ENCODE assay signal across 27 cellular contexts in genomic region chr9:84846501-84847323, GRCh38.
DNase-seq lines count a peak whose midpoint lies in the region; ATAC-seq and TF ChIP-seq lines count a peak whose summit lies in the region.
"Had no signal": no experiment of that assay in that cellular context is flagged by ENCODE, and none has a peak within 500 bp of the region (broad histone marks: within the 10 kb centered on the region; RNA-seq: fewer than 3 reads in every experiment).

No MANE protein-coding gene starts in this region.

- no peak overlapping the region for H2BK5ac ChIP-seq in mesenchymal stem cell (ENCODE audit: low read depth, low read length, poor library complexity, severe bottlenecking)

- no peak overlapping the region; the same call in 1 of the 2 replicates for H3K4me3 ChIP-seq in HUES48 (ENCODE audit: low read depth, low read length)
- H3K4me3 ChIP-seq in endodermal cell (ENCODE audit: low read length) = no peak overlapping the region
- no peak overlapping the region for H3K4me3 ChIP-seq in gastrocnemius medialis
- H3K4me3 ChIP-seq in mesenchymal stem cell (ENCODE audit: insufficient read depth in 1 of 2, low read depth in 1 of 2, low read length in 2 of 2) = no peak overlapping the region
- H3K4me3 ChIP-seq: cardiac muscle cell, psoas muscle, SJSA1, thyroid gland had no signal

- intact Hi-C loops in gastrocnemius medialis (cut with DNase I; ENCODE audit: low total_unique reads) = no loop called here

- H3K4me2 ChIP-seq in mesenchymal stem cell (ENCODE audit: low read length, poor library complexity, severe bottlenecking) = no peak overlapping the region
- H3K4me2 ChIP-seq: KMS-11 had no signal

- H3K27me3 Mint-ChIP-seq in endodermal cell (ENCODE audit: insufficient read depth) (no peaks in the 10 kb centered on the region), neural crest cell (ENCODE audit: low read depth) (no peaks in the 10 kb centered on the region)

- no peaks in the 10 kb centered on the region for H3K9me3 ChIP-seq in HUES48 (ENCODE audit: control insufficient read depth, insufficient read depth, low read length)
- H3K9me3 ChIP-seq in endodermal cell (ENCODE audit: control insufficient read depth, low read length) = peaks cover 5% of the 10 kb centered on the region
- no peaks in the 10 kb centered on the region for H3K9me3 ChIP-seq in gastrocnemius medialis
- no peaks in the 10 kb centered on the region for H3K9me3 ChIP-seq in mesenchymal stem cell (ENCODE audit: control insufficient read depth, low read length)
- H3K9me3 ChIP-seq: neutrophil, psoas muscle, SJSA1, thyroid gland had no signal

- H3K9ac ChIP-seq in HUES48 (ENCODE audit: low read depth, low read length) (no peak overlapping the region), endodermal cell (ENCODE audit: extremely low read depth, low read length, poor library complexity, severe bottlenecking) (no peak overlapping the region), mesenchymal stem cell (ENCODE audit: low read length) (no peak overlapping the region)
- H3K9ac ChIP-seq: KMS-11 had no signal

- H3K4me3 Mint-ChIP-seq in endodermal cell (no peak overlapping the region), neural crest cell (peak overlapping the region; percentile 48)
- H3K4me3 Mint-ChIP-seq: CD8-positive, alpha-beta memory T cell; stimulated activated memory B cell treated with anti-CD40 and anti-IgM and Interleukin-4, amounts not matched to agents 10 μg/mL and 1 μg/mL and 100 μg/mL, for 72 hours had no signal

- no peaks in the 10 kb centered on the region for H3K79me1 ChIP-seq in mesenchymal stem cell (replicated peaks; ENCODE audit: low read length, poor library complexity, severe bottlenecking)

- ATAC-seq in gastrocnemius medialis = no peak
- ATAC-seq: Panc1; psoas muscle; stimulated activated memory B cell treated with anti-CD40 and anti-IgM and Interleukin-4, amounts not matched to agents 10 μg/mL and 1 μg/mL and 100 μg/mL, for 72 hours had no signal

- H2BK120ac ChIP-seq in mesenchymal stem cell (ENCODE audit: low read depth, low read length) = no peak overlapping the region

- peaks cover 35% of the 10 kb centered on the region for H3K4me1 ChIP-seq in HUES48 (ENCODE audit: control insufficient read depth, insufficient read depth, low read length)
- no peaks in the 10 kb centered on the region for H3K4me1 ChIP-seq in endodermal cell (ENCODE audit: control insufficient read depth, insufficient read depth, low read length)
- H3K4me1 ChIP-seq in gastrocnemius medialis = peaks cover 0 to under 1% of the 10 kb centered on the region in 2 donors
- H3K4me1 ChIP-seq in mesenchymal stem cell (ENCODE audit: control insufficient read depth, insufficient read depth, low read depth, low read length) = peaks cover 2% of the 10 kb centered on the region
- H3K4me1 ChIP-seq: thyroid gland had no signal

- no peak overlapping the region for H3K18ac ChIP-seq in mesenchymal stem cell (ENCODE audit: low read depth in 1 of 2, low read length in 2 of 2)

- no peak overlapping the region for H3K4ac ChIP-seq in mesenchymal stem cell (ENCODE audit: low read depth in 1 of 2, low read length in 2 of 2)

- H3K9me3 Mint-ChIP-seq in endodermal cell (no peaks in the 10 kb centered on the region), neural crest cell (peaks cover 2% of the 10 kb centered on the region)
- H3K9me3 Mint-ChIP-seq: stimulated activated memory B cell treated with anti-CD40 and anti-IgM and Interleukin-4, amounts not matched to agents 10 μg/mL and 1 μg/mL and 100 μg/mL, for 72 hours had no signal

- no peak overlapping the region for H3K27ac Mint-ChIP-seq in endodermal cell
- H3K27ac Mint-ChIP-seq in neural crest cell (ENCODE audit: unreplicated experiment) = peak overlapping the region; percentile 1
- H3K27ac Mint-ChIP-seq: CD8-positive, alpha-beta memory T cell; stimulated activated memory B cell treated with anti-CD40 and anti-IgM and Interleukin-4, amounts not matched to agents 10 μg/mL and 1 μg/mL and 100 μg/mL, for 72 hours had no signal

- H3K14ac ChIP-seq in mesenchymal stem cell (ENCODE audit: low read length in 2 of 2) = no peak overlapping the region

- TF ChIP-seq CTCF in endodermal cell (conservative IDR thresholded peaks at IDR 0.05) = no peak
- no peak for TF ChIP-seq CTCF in neural crest cell (conservative IDR thresholded peaks at IDR 0.05)
- TF ChIP-seq CTCF in gastrocnemius medialis (IDR thresholded peaks at IDR 0.05 in 4 of 5, conservative IDR thresholded peaks at IDR 0.05 in 1 of 5) = no peak

- peak; percentile 83 for DNase-seq in NCI-H748 treated with DMSO at 0.1 percent for 48 hours (lab: John Stamatoyannopoulos, UW)
- DNase-seq in endodermal cell = no peak
- DNase-seq in neural crest cell (ENCODE audit: low read depth, low spot score) = no peak
- DNase-seq in gastrocnemius medialis = no peak
- DNase-seq in COLO668 (lab: John Stamatoyannopoulos, UW; ENCODE audit: unreplicated experiment) = no peak
- no peak for DNase-seq in mesenchymal stem cell
- DNase-seq: activated CD4-positive, alpha-beta T cell treated with anti-CD3 and anti-CD28 coated beads, Interleukin-2, amount 50 U/mL, for 4 hours; activated CD8-positive, alpha-beta memory T cell treated with anti-CD3 and anti-CD28 coated beads, Interleukin-2, amount 50 U/mL, for 48 hours; activated gamma-delta T cell treated with Interleukin-2 at 50 U/mL for 16 hours; CD8-positive, alpha-beta memory T cell; dermis blood vessel endothelial cell; DND-41; foreskin melanocyte; GOT3; NCI-H774; psoas muscle; stimulated activated CD4-positive, alpha-beta T cell treated with anti-CD3 and anti-CD28 coated beads, Interleukin-1b, Interleukin-23, amount 100 ng/mL, for 48 hours; T-helper 2 cell; thyroid gland; WERI-Rb-1 had no signal

- no peak overlapping the region for H4K8ac ChIP-seq in mesenchymal stem cell (ENCODE audit: low read length)

- H2AFZ ChIP-seq in mesenchymal stem cell (ENCODE audit: low read depth, low read length) = no peak overlapping the region

- H2BK12ac ChIP-seq in mesenchymal stem cell (ENCODE audit: low read length in 2 of 2) = no peak overlapping the region

- H3K23ac ChIP-seq in mesenchymal stem cell (ENCODE audit: low read length in 2 of 2) = no peak overlapping the region

- peaks cover 16% of the 10 kb centered on the region for H3K4me1 Mint-ChIP-seq in endodermal cell
- H3K4me1 Mint-ChIP-seq in neural crest cell = peaks cover 54% of the 10 kb centered on the region
- H3K4me1 Mint-ChIP-seq: CD8-positive, alpha-beta memory T cell; stimulated activated memory B cell treated with anti-CD40 and anti-IgM and Interleukin-4, amounts not matched to agents 10 μg/mL and 1 μg/mL and 100 μg/mL, for 72 hours had no signal

- no peak overlapping the region for H2BK15ac ChIP-seq in mesenchymal stem cell (ENCODE audit: low read depth, poor library complexity, severe bottlenecking)

- no peaks in the 10 kb centered on the region; the same call in 1 of the 2 replicates for H3K27me3 ChIP-seq in HUES48 (ENCODE audit: control insufficient read depth, insufficient read depth, low read length)
- H3K27me3 ChIP-seq in endodermal cell (ENCODE audit: control insufficient read depth, insufficient read depth, low read length, poor library complexity, severe bottlenecking) = no peaks in the 10 kb centered on the region
- H3K27me3 ChIP-seq in gastrocnemius medialis = no peaks in the 10 kb centered on the region
- H3K27me3 ChIP-seq in mesenchymal stem cell (ENCODE audit: control insufficient read depth in 1 of 2, insufficient read depth in 1 of 2, low read length in 2 of 2) = peaks cover 8 to 15% of the 10 kb centered on the region in 2 experiments
- H3K27me3 ChIP-seq: cardiac muscle cell, neutrophil, SJSA1, thyroid gland had no signal

- H4K91ac ChIP-seq in mesenchymal stem cell (ENCODE audit: low read length) = no peak overlapping the region

- in situ Hi-C loops in gastrocnemius medialis (cut with MboI; ENCODE audit: low sequenced_read_pairs in 4 of 4) = no loop called here

- no peaks in the 10 kb centered on the region for H3K36me3 ChIP-seq in HUES48 (ENCODE audit: control insufficient read depth, insufficient read depth, low read length)
- no peaks in the 10 kb centered on the region for H3K36me3 ChIP-seq in endodermal cell (ENCODE audit: control insufficient read depth, insufficient read depth, low read length)
- H3K36me3 ChIP-seq in gastrocnemius medialis = no peaks in the 10 kb centered on the region
- H3K36me3 ChIP-seq in mesenchymal stem cell (ENCODE audit: control insufficient read depth in 1 of 2, insufficient read depth in 2 of 2, low read depth in 1 of 2, low read length in 2 of 2) = no peaks in the 10 kb centered on the region
- H3K36me3 ChIP-seq: cardiac muscle cell, neutrophil, SJSA1, thyroid gland, WERI-Rb-1 had no signal

- 71 to 73% methylated on average over 2 to 4 of the region's 4 CpGs for WGBS in endodermal cell (ENCODE audit: insufficient coverage in 1 of 2, insufficient read length in 1 of 2), 2 experiments
- 86% methylated on average over 4 of the region's 4 CpGs for WGBS in mesenchymal stem cell

- H3K36me3 Mint-ChIP-seq in endodermal cell (ENCODE audit: low read depth) = no peaks in the 10 kb centered on the region
- peaks cover 5% of the 10 kb centered on the region for H3K36me3 Mint-ChIP-seq in neural crest cell (ENCODE audit: low read depth)
- H3K36me3 Mint-ChIP-seq: CD8-positive, alpha-beta memory T cell; stimulated activated memory B cell treated with anti-CD40 and anti-IgM and Interleukin-4, amounts not matched to agents 10 μg/mL and 1 μg/mL and 100 μg/mL, for 72 hours had no signal

- no peak for TF ChIP-seq POLR2A in gastrocnemius medialis (IDR thresholded peaks at IDR 0.05)

- H2AK5ac ChIP-seq in mesenchymal stem cell (ENCODE audit: low read length, severe bottlenecking) = no peak overlapping the region

- H3K27ac ChIP-seq in HUES48 (ENCODE audit: low read depth, low read length) (peak overlapping the region; percentile 49), endodermal cell (ENCODE audit: low read depth, low read length) (peak overlapping the region; percentile 89), gastrocnemius medialis (no peak overlapping the region), mesenchymal stem cell (ENCODE audit: low read length, poor library complexity, severe bottlenecking) (no peak overlapping the region)
- H3K27ac ChIP-seq: cardiac muscle cell, KMS-11, neutrophil, psoas muscle, SJSA1, thyroid gland, WERI-Rb-1 had no signal

Comparison
In these comparisons a context has a peak if more than half of its experiments do, and no peak if none do; other contexts are left out.
1. H3K27ac ChIP-seq: peak in HUES48 (single experiment) and endodermal cell (single experiment); none in gastrocnemius medialis (0 of 4) and mesenchymal stem cell (single experiment).